Comparison of ENCODE assay signal across 14 cellular contexts in genomic region chr6:142918339-142919042, GRCh38. TPM values are rescaled to one million over a fixed set of nuclear protein-coding genes. Genes with fewer than 3 reads are reported as not detected.
DNase-seq lines count a peak whose midpoint lies in the region; ATAC-seq lines count a peak whose summit lies in the region.
"Had no signal": no experiment of that assay in that cellular context is flagged by ENCODE, and none has a peak within 500 bp of the region (broad histone marks: within the 10 kb centered on the region; RNA-seq: fewer than 3 reads in every experiment).

No MANE protein-coding gene starts in this region.

- peaks cover 14 to 16% of the 10 kb centered on the region in 2 donors for H3K36me3 Mint-ChIP-seq in CD4-positive, alpha-beta memory T cell
- H3K36me3 Mint-ChIP-seq in activated naive CD8-positive, alpha-beta T cell treated with anti-CD3 and anti-CD28 coated beads, Interleukin-2, amount 50 U/mL, for 24 hours (ENCODE audit: low read depth): peaks cover 39% of the 10 kb centered on the region
- no peaks in the 10 kb centered on the region for H3K36me3 Mint-ChIP-seq in naive B cell

- no peaks in the 10 kb centered on the region for H3K36me3 ChIP-seq in CD4-positive, alpha-beta memory T cell (ENCODE audit: insufficient read depth, low read length)

- H3K27me3 ChIP-seq in CD4-positive, alpha-beta memory T cell (ENCODE audit: insufficient read depth, low read length): no peaks in the 10 kb centered on the region

- peak overlapping the region; percentile 22 for H3K27ac ChIP-seq in CD4-positive, alpha-beta memory T cell (ENCODE audit: low read depth, low read length)

- H3K4me3 ChIP-seq in CD4-positive, alpha-beta memory T cell (ENCODE audit: low read length in 2 of 2): no peak overlapping the region

- no peaks in the 10 kb centered on the region for H3K9me3 ChIP-seq in CD4-positive, alpha-beta memory T cell (ENCODE audit: control insufficient read depth in 1 of 2, low read length in 2 of 2)

- intact Hi-C loops in CD4-positive, alpha-beta memory T cell (cut with micrococcal nuclease): loop anchor here (10.0 kb wide), 1 partner anchor 106 kb away; no protein-coding TSS in a partner anchor

- H3K27me3 Mint-ChIP-seq in CD4-positive, alpha-beta memory T cell: no peaks in the 10 kb centered on the region
- H3K27me3 Mint-ChIP-seq in activated naive CD8-positive, alpha-beta T cell treated with anti-CD3 and anti-CD28 coated beads, Interleukin-2, amount 50 U/mL, for 24 hours: no peaks in the 10 kb centered on the region
- H3K27me3 Mint-ChIP-seq in naive B cell: no peaks in the 10 kb centered on the region
- H3K27me3 Mint-ChIP-seq: stimulated activated naive B cell treated with anti-CD40 and anti-IgM and Interleukin-4, amounts not matched to agents 10 μg/mL and 1 μg/mL and 100 μg/mL, for 72 hours had no signal

- no peak for ATAC-seq in activated naive CD8-positive, alpha-beta T cell treated with anti-CD3 and anti-CD28 coated beads, Interleukin-2, amount 50 U/mL, for 24 hours
- ATAC-seq in naive B cell (ENCODE audit: low read depth in 2 of 2): no peak
- no peak for ATAC-seq in HG02870 (IDR thresholded peaks at IDR 0.05; ENCODE audit: unreplicated experiment)
- ATAC-seq: PC-3; stimulated activated naive B cell treated with anti-CD40 and anti-IgM and Interleukin-4, amounts not matched to agents 10 μg/mL and 1 μg/mL and 100 μg/mL, for 72 hours had no signal

- POLR2A ChIA-PET in CD4-positive, alpha-beta memory T cell (lab: Charles Lee; ENCODE audit: partially characterized antibody): interaction anchor here (0.9 to 1.9 kb wide), 7 partner anchors 9 to 99 kb away, joined by 3 to 8 read pairs (median 4); no protein-coding TSS in a partner anchor

- peaks cover 53 to 83% (median 68%) of the 10 kb centered on the region in 4 donors for H3K4me1 Mint-ChIP-seq in CD4-positive, alpha-beta memory T cell
- peaks cover 71% of the 10 kb centered on the region for H3K4me1 Mint-ChIP-seq in activated naive CD8-positive, alpha-beta T cell treated with anti-CD3 and anti-CD28 coated beads, Interleukin-2, amount 50 U/mL, for 24 hours
- peaks cover 21 to 36% (median 29%) of the 10 kb centered on the region in 3 donors for H3K4me1 Mint-ChIP-seq in naive B cell

- peaks cover 79% of the 10 kb centered on the region for H3K4me1 ChIP-seq in CD4-positive, alpha-beta memory T cell (ENCODE audit: insufficient read depth, low read length)

- CTCF ChIA-PET in CD4-positive, alpha-beta memory T cell (lab: Charles Lee; ENCODE audit: partially characterized antibody): interaction anchor here (1.3 to 2.6 kb wide), 3 partner anchors 8 to 20 kb away, joined by 3 to 6 read pairs (median 5); no protein-coding TSS in a partner anchor

- no peak for DNase-seq in CD4-positive, alpha-beta memory T cell
- peak; percentile 21 for DNase-seq in EL
- no peak for DNase-seq in activated naive CD8-positive, alpha-beta T cell treated with anti-CD3 and anti-CD28 coated beads, Interleukin-2, amount 50 U/mL, for 24 hours
- DNase-seq in naive B cell: no peak
- DNase-seq in dedifferentiated amniotic fluid mesenchymal stem cell (ENCODE audit: extremely low spot score): no peak
- no peak for DNase-seq in AML-193 (lab: John Stamatoyannopoulos, UW)
- DNase-seq: activated effector memory CD4-positive, alpha-beta T cell treated with anti-CD3 and anti-CD28 coated beads, Interleukin-2, amount 50 U/mL, for 16 hours; GDM1; GOT3; Karpas-422; NCI-H510A treated with DMSO at 0.1 percent for 48 hours; PC-3; stimulated activated naive B cell treated with anti-CD40 and anti-IgM and Interleukin-4, amounts not matched to agents 10 μg/mL and 1 μg/mL and 100 μg/mL, for 72 hours had no signal

- no peaks in the 10 kb centered on the region for H3K9me3 Mint-ChIP-seq in CD4-positive, alpha-beta memory T cell
- H3K9me3 Mint-ChIP-seq in activated naive CD8-positive, alpha-beta T cell treated with anti-CD3 and anti-CD28 coated beads, Interleukin-2, amount 50 U/mL, for 24 hours: no peaks in the 10 kb centered on the region
- no peaks in the 10 kb centered on the region for H3K9me3 Mint-ChIP-seq in naive B cell
- H3K9me3 Mint-ChIP-seq: stimulated activated naive B cell treated with anti-CD40 and anti-IgM and Interleukin-4, amounts not matched to agents 10 μg/mL and 1 μg/mL and 100 μg/mL, for 72 hours had no signal

- H3K27ac Mint-ChIP-seq in CD4-positive, alpha-beta memory T cell: peak overlapping the region; percentile 57 to 92 (median 78)
- peak overlapping the region; percentile 55 for H3K27ac Mint-ChIP-seq in activated naive CD8-positive, alpha-beta T cell treated with anti-CD3 and anti-CD28 coated beads, Interleukin-2, amount 50 U/mL, for 24 hours
- H3K27ac Mint-ChIP-seq in naive B cell: peak overlapping the region in 5 of 6 donors; percentile 21 to 61 (median 42)
- H3K27ac Mint-ChIP-seq: stimulated activated naive B cell treated with anti-CD40 and anti-IgM and Interleukin-4, amounts not matched to agents 10 μg/mL and 1 μg/mL and 100 μg/mL, for 72 hours had no signal

- peak overlapping the region in 6 of 8 donors; percentile 27 to 86 (median 60) for H3K4me3 Mint-ChIP-seq in CD4-positive, alpha-beta memory T cell
- H3K4me3 Mint-ChIP-seq in activated naive CD8-positive, alpha-beta T cell treated with anti-CD3 and anti-CD28 coated beads, Interleukin-2, amount 50 U/mL, for 24 hours: no peak overlapping the region
- H3K4me3 Mint-ChIP-seq in naive B cell: no peak overlapping the region
- H3K4me3 Mint-ChIP-seq: stimulated activated naive B cell treated with anti-CD40 and anti-IgM and Interleukin-4, amounts not matched to agents 10 μg/mL and 1 μg/mL and 100 μg/mL, for 72 hours had no signal

RNA-seq across cellular contexts. Expression of gene HIVEP2, which starts 26.5 kb away (rescaled TPM):
- total RNA-seq in CD4-positive, alpha-beta memory T cell: 10 to 100 TPM; 90.6 to 92.7 TPM
- polyA plus RNA-seq in CD4-positive, alpha-beta memory T cell: 10 to 100 TPM in 1 of 2 donors, 1 to 10 TPM in 1; 5.0 to 22.9 TPM
- 10 to 100 TPM in 1 of 6 donors, 1 to 10 TPM in 5; 2.7 to 10.2 (median 5.4) TPM for polyA plus RNA-seq in naive B cell (ENCODE audit: low read depth in 6 of 6)

Comparison
In these comparisons a context has a peak if more than half of its experiments do, and no peak if none do; other contexts are left out.
1. H3K4me3 Mint-ChIP-seq: peak in CD4-positive, alpha-beta memory T cell (6 of 8); none in activated naive CD8-positive, alpha-beta T cell treated with anti-CD3 and anti-CD28 coated beads, Interleukin-2, amount 50 U/mL, for 24 hours (single experiment) and naive B cell (0 of 8).
2. Peak in every context shown above with its lines, with median percentiles within 50 percentile points of each other: H3K27ac Mint-ChIP-seq.